In the genomic region with DNA sequence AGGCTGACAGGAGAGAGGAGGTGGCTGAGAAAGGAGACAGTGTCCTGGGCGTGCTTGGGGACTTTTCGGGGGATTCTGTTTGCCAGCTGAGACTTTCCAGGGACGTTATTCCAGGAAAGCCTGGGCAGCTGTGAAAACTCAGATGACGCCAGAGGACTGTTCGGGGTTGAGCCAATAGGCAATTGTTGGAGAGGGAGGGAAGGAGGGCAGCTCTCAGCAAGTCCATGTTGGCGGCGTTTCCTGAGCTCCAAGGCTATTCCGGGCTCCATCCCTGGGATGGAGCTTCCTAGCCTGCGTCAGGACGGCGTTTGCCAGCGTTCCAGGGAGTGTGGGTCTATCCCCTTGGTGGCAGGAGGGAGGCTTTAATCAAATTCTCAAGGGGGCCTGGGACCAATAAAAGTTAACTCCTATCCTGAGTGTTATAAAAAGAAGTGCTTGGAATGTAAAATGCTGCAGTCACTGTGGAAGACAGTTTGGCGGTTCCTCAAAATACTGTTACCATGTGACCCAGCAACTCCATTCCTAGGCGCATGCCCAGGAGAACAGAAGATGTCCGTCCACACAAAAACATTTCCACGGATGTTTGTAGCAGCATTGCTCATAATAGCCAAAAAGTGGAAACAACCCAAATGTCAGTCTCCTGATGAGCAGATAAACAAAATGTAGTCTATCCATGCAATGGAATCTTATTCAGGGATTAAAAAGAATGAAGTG, we compare ENCODE assay signal across 8 cellular contexts. TPM values are rescaled to one million over a fixed set of nuclear protein-coding genes. Genes with fewer than 3 reads are reported as not detected.
DNase-seq lines count a peak whose midpoint lies in the region; ATAC-seq lines count a peak whose summit lies in the region.

No MANE protein-coding gene starts in this region.

- peak; percentile 91 for DNase-seq in DMS53 (lab: John Stamatoyannopoulos, UW)
- DNase-seq in activated naive CD8-positive, alpha-beta T cell treated with anti-CD3 and anti-CD28 coated beads for 36 hours = no peak
- peak; percentile 92 to 96 (median 94) for DNase-seq in right cardiac atrium
- DNase-seq in skeletal muscle cell (ENCODE audit: low read depth) = peak; percentile 43
- no peak for DNase-seq in NCI-H187 (lab: John Stamatoyannopoulos, UW)
- DNase-seq in activated CD4-positive, alpha-beta T cell treated with anti-CD3 and anti-CD28 coated beads, Interleukin-2, amount 50 U/mL, for 4 hours = no peak

- H3K4me1 ChIP-seq in right cardiac atrium (ENCODE audit: control insufficient read depth, insufficient read depth, low read length) = peaks cover 4% of the 10 kb centered on the region

- no peaks in the 10 kb centered on the region for H3K9me3 Mint-ChIP-seq in activated naive CD8-positive, alpha-beta T cell treated with anti-CD3 and anti-CD28 coated beads for 36 hours

- peak; percentile 4 for ATAC-seq in HG03280 (IDR thresholded peaks at IDR 0.05; ENCODE audit: unreplicated experiment)
- peak; percentile 91 to 95 for ATAC-seq in right cardiac atrium
- no peak for ATAC-seq in HG02852 (IDR thresholded peaks at IDR 0.05; ENCODE audit: unreplicated experiment)

- no peaks in the 10 kb centered on the region for H3K27me3 ChIP-seq in right cardiac atrium (ENCODE audit: control insufficient read depth, insufficient read depth)

- peak overlapping the region; percentile 70 for H3K4me3 Mint-ChIP-seq in activated naive CD8-positive, alpha-beta T cell treated with anti-CD3 and anti-CD28 coated beads for 36 hours

- H3K27ac Mint-ChIP-seq in activated naive CD8-positive, alpha-beta T cell treated with anti-CD3 and anti-CD28 coated beads for 36 hours = peak overlapping the region; percentile 87

- intact Hi-C loops in right cardiac atrium (cut with DNase I) = loop anchor here in 2 of 4 donors (10.0 kb wide), 2 partner anchors 134 to 194 kb away; a partner anchor contains a TSS

- peaks cover 8% of the 10 kb centered on the region for H3K27me3 Mint-ChIP-seq in activated naive CD8-positive, alpha-beta T cell treated with anti-CD3 and anti-CD28 coated beads for 36 hours

- H3K36me3 Mint-ChIP-seq in activated naive CD8-positive, alpha-beta T cell treated with anti-CD3 and anti-CD28 coated beads for 36 hours = peaks cover 2% of the 10 kb centered on the region

- H3K4me3 ChIP-seq in right cardiac atrium (ENCODE audit: low read length) (peak overlapping the region; percentile 33), skeletal muscle cell (ENCODE audit: low read depth, low read length) (peak overlapping the region; percentile 25)

- H3K4me1 Mint-ChIP-seq in activated naive CD8-positive, alpha-beta T cell treated with anti-CD3 and anti-CD28 coated beads for 36 hours = peaks cover 31% of the 10 kb centered on the region

- no peaks in the 10 kb centered on the region for H3K9me3 ChIP-seq in right cardiac atrium (ENCODE audit: control insufficient read depth, low read length)

- peak overlapping the region; percentile 99 for H3K27ac ChIP-seq in right cardiac atrium (ENCODE audit: low read length)

- 5% methylated on average over 16 of the region's 16 CpGs for WGBS in right cardiac atrium

RNA-seq across cellular contexts. Expression of a gene that starts 15.2 kb away (rescaled TPM):
- total RNA-seq in activated naive CD8-positive, alpha-beta T cell treated with anti-CD3 and anti-CD28 coated beads for 36 hours = 1 to 10 TPM; 6.4 to 6.9 TPM
- total RNA-seq in right cardiac atrium = 10 to 100 TPM; 16.9 to 22.0 (median 20.1) TPM
- 26.5 TPM for polyA plus RNA-seq in right cardiac atrium

Comparison
In these comparisons a context has a peak if more than half of its experiments do, and no peak if none do; other contexts are left out.
1. DNase-seq: peak in DMS53 (single experiment), right cardiac atrium (3 of 3) and skeletal muscle cell (single experiment); none in activated naive CD8-positive, alpha-beta T cell treated with anti-CD3 and anti-CD28 coated beads for 36 hours (single experiment), NCI-H187 (0 of 2) and activated CD4-positive, alpha-beta T cell treated with anti-CD3 and anti-CD28 coated beads, Interleukin-2, amount 50 U/mL, for 4 hours (0 of 2).